In genomic region chr14:68794130-68794855, GRCh38 we compare ENCODE assay signal across 8 cellular contexts. TPM values are rescaled to one million over a fixed set of nuclear protein-coding genes. Genes with fewer than 3 reads are reported as not detected.
DNase-seq lines count a peak whose midpoint lies in the region; ATAC-seq, FAIRE-seq and TF ChIP-seq lines count a peak whose summit lies in the region.

No MANE protein-coding gene starts in this region.

- peaks cover 22% of the 10 kb centered on the region for H3K27me3 Mint-ChIP-seq in CD4-positive, CD25-positive, alpha-beta regulatory T cell
- no peaks in the 10 kb centered on the region; the same call in 1 of the 2 replicates for H3K27me3 Mint-ChIP-seq in WTC11 (ENCODE audit: low read depth)

- H3K27ac ChIP-seq in CD4-positive, CD25-positive, alpha-beta regulatory T cell (ENCODE audit: insufficient read depth, low read length, poor library complexity, severe bottlenecking), result peak overlapping the region; percentile 99

- H3K4me1 ChIP-seq in CD4-positive, CD25-positive, alpha-beta regulatory T cell (ENCODE audit: control insufficient read depth, insufficient read depth, low read length, poor library complexity, severe bottlenecking), result peaks cover 38% of the 10 kb centered on the region

- peak overlapping the region; percentile 98 to 100 (median 100) for H3K27ac Mint-ChIP-seq in CD4-positive, CD25-positive, alpha-beta regulatory T cell
- peak overlapping the region; percentile 100 for H3K27ac Mint-ChIP-seq in WTC11

- H3K9me3 Mint-ChIP-seq in CD4-positive, CD25-positive, alpha-beta regulatory T cell, result peaks cover 0 to 5% (median 0%) of the 10 kb centered on the region in 7 donors
- peaks cover 7% of the 10 kb centered on the region for H3K9me3 Mint-ChIP-seq in WTC11

- H3K4me1 Mint-ChIP-seq in CD4-positive, CD25-positive, alpha-beta regulatory T cell, result peaks cover 12 to 52% (median 23%) of the 10 kb centered on the region in 4 donors
- H3K4me1 Mint-ChIP-seq in WTC11, result peaks cover 48% of the 10 kb centered on the region

- peaks cover 22% of the 10 kb centered on the region for H3K36me3 Mint-ChIP-seq in CD4-positive, CD25-positive, alpha-beta regulatory T cell
- peaks cover 37% of the 10 kb centered on the region for H3K36me3 Mint-ChIP-seq in WTC11

- H3K27me3 ChIP-seq in CD4-positive, CD25-positive, alpha-beta regulatory T cell (ENCODE audit: control insufficient read depth, insufficient read depth, low read length), result no peaks in the 10 kb centered on the region
- H3K27me3 ChIP-seq in bronchial epithelial cell (ENCODE audit: control insufficient read depth, insufficient read depth, low read length), result no peaks in the 10 kb centered on the region
- H3K27me3 ChIP-seq in kidney epithelial cell (ENCODE audit: control insufficient read depth, insufficient read depth, low read length), result no peaks in the 10 kb centered on the region

- no peaks in the 10 kb centered on the region for H3K9me3 ChIP-seq in CD4-positive, CD25-positive, alpha-beta regulatory T cell (ENCODE audit: control insufficient read depth in 2 of 2, low read length in 2 of 2)

- TF ChIP-seq CTCF in WTC11 (IDR thresholded peaks at IDR 0.05) (no peak), bronchial epithelial cell (IDR thresholded peaks at IDR 0.05; ENCODE audit: insufficient read depth, low read length, severe bottlenecking) (no peak), kidney epithelial cell (IDR thresholded peaks at IDR 0.05; ENCODE audit: insufficient read depth, low read length, poor library complexity, severe bottlenecking) (no peak)

- peaks cover 13% of the 10 kb centered on the region for H3K36me3 ChIP-seq in CD4-positive, CD25-positive, alpha-beta regulatory T cell (ENCODE audit: control insufficient read depth, insufficient read depth, low read length)
- H3K36me3 ChIP-seq in bronchial epithelial cell (ENCODE audit: control insufficient read depth, insufficient read depth, low read length) (peaks cover 28% of the 10 kb centered on the region), kidney epithelial cell (ENCODE audit: control insufficient read depth, insufficient read depth, low read length) (peaks cover 13% of the 10 kb centered on the region)

- POLR2A ChIA-PET in WTC11 (lab: Charles Lee), result interaction anchor here (2.0 kb wide), 1 partner anchor 20 kb away, joined by 16 read pairs; no protein-coding TSS in a partner anchor

- ATAC-seq in CD4-positive, CD25-positive, alpha-beta regulatory T cell (ENCODE audit: low read depth in 2 of 2), result peak; percentile 19 to 30
- ATAC-seq in WTC11 (no peak), HG02938 (IDR thresholded peaks at IDR 0.05; ENCODE audit: unreplicated experiment) (no peak)

- H3K4me3 Mint-ChIP-seq in CD4-positive, CD25-positive, alpha-beta regulatory T cell, result peak overlapping the region; percentile 95 to 100 (median 98)
- H3K4me3 Mint-ChIP-seq in WTC11, result peak overlapping the region; percentile 98

- CTCF ChIA-PET in WTC11 (lab: Charles Lee), result interaction anchor here (1.3 kb wide), 1 partner anchor 22 kb away, joined by 8 read pairs; no protein-coding TSS in a partner anchor

- FAIRE-seq in bronchial epithelial cell (lab: Jason Lieb, UNC), result no peak

- peak; percentile 70 to 83 (median 80) for DNase-seq in CD4-positive, CD25-positive, alpha-beta regulatory T cell
- DNase-seq in HT-29 (ENCODE audit: low spot score), result peak; percentile 46
- peak; percentile 37 for DNase-seq in WTC11 (ENCODE audit: low spot score)
- DNase-seq in bronchial epithelial cell (ENCODE audit: low read depth), result peak; percentile 85
- DNase-seq in kidney epithelial cell (ENCODE audit: low read depth), result no peak
- DNase-seq in stimulated activated CD4-positive, alpha-beta T cell treated with anti-CD3 and anti-CD28 coated beads, Interleukin-1b, Interleukin-23, amount 100 ng/mL, for 4 hours (ENCODE audit: low read depth in 2 of 2), result peak; percentile 74 to 83
- no peak for DNase-seq in NCI-H187 (lab: John Stamatoyannopoulos, UW)

- H3K4me3 ChIP-seq in CD4-positive, CD25-positive, alpha-beta regulatory T cell (ENCODE audit: low read depth, low read length), result peak overlapping the region; percentile 94
- H3K4me3 ChIP-seq in bronchial epithelial cell (ENCODE audit: low read depth, low read length) (peak overlapping the region; percentile 96), kidney epithelial cell (ENCODE audit: low read depth, low read length) (peak overlapping the region; percentile 71)

TF ChIP-seq in WTC11, 78 proteins besides CTCF, POLR2A, EP300 and RAD21 (continues in another document):
- peak; percentile 54 for TF ChIP-seq PRDM15 (CRISPR knock-in tag; IDR thresholded peaks at IDR 0.05)
- TF ChIP-seq SP1 (CRISPR knock-in tag; conservative IDR thresholded peaks at IDR 0.05), result 0 out of 2 replicates have a peak, but pooled peaks have one; percentile 5
- peak; percentile 9; the same call in 1 of the 2 replicates for TF ChIP-seq NFATC4 (CRISPR knock-in tag; IDR thresholded peaks at IDR 0.05)
- 0 out of 2 replicates have a peak, but pooled peaks have one; percentile 47 for TF ChIP-seq E2F5 (CRISPR knock-in tag; IDR thresholded peaks at IDR 0.05)
- TF ChIP-seq ZNF671 (CRISPR knock-in tag; IDR thresholded peaks at IDR 0.05), result 0 out of 2 replicates have a peak, but pooled peaks have one; percentile 53
- no peak for TF ChIP-seq ZNF121 (CRISPR knock-in tag; IDR thresholded peaks at IDR 0.05)
- peak; percentile 51; the same call in 1 of the 2 replicates for TF ChIP-seq MAX (CRISPR knock-in tag; IDR thresholded peaks at IDR 0.05)
- no peak for TF ChIP-seq ZMAT4 (CRISPR knock-in tag; IDR thresholded peaks at IDR 0.05)
- peak; percentile 14; the same call in 1 of the 2 replicates for TF ChIP-seq FOXP4 (CRISPR knock-in tag; IDR thresholded peaks at IDR 0.05)
- TF ChIP-seq EMX1 (CRISPR knock-in tag; IDR thresholded peaks at IDR 0.05), result 0 out of 2 replicates have a peak, but pooled peaks have one; percentile 46
- no peak for TF ChIP-seq ZNF317 (CRISPR knock-in tag; IDR thresholded peaks at IDR 0.05; ENCODE audit: borderline replicate concordance, low read depth)

RNA-seq across cellular contexts. Expression of gene ZFP36L1, which starts 1.4 kb away (rescaled TPM):
- 200 TPM for total RNA-seq in CD4-positive, CD25-positive, alpha-beta regulatory T cell
- polyA plus RNA-seq in CD4-positive, CD25-positive, alpha-beta regulatory T cell, result 100 to 1,000 TPM in 2 of 4 donors, 10 to 100 TPM in 2; 78.5 to 116 (median 105) TPM
- 83.8 and 88.6 TPM in 2 replicates for total RNA-seq in HT-29 (2014; rRNA removed; shearing (Covaris generic))
- 132 to 150 TPM (median 148 TPM) in 3 replicates for total RNA-seq in WTC11 (2021)
- 12.7 and 15.5 TPM in 2 replicates for total RNA-seq in bronchial epithelial cell
- total RNA-seq in kidney epithelial cell, result 144 and 273 TPM in 2 replicates

Comparison
In these comparisons a context has a peak if more than half of its experiments do, and no peak if none do; other contexts are left out.
1. ATAC-seq: peak in CD4-positive, CD25-positive, alpha-beta regulatory T cell (2 of 2); none in WTC11 (single experiment) and HG02938 (single experiment).
2. DNase-seq: peak in CD4-positive, CD25-positive, alpha-beta regulatory T cell (3 of 3), HT-29 (single experiment), WTC11 (single experiment), bronchial epithelial cell (single experiment) and stimulated activated CD4-positive, alpha-beta T cell treated with anti-CD3 and anti-CD28 coated beads, Interleukin-1b, Interleukin-23, amount 100 ng/mL, for 4 hours (2 of 2); none in kidney epithelial cell (single experiment) and NCI-H187 (0 of 2).
3. Peak in every context shown above with its lines, with median percentiles within 50 percentile points of each other: H3K4me3 ChIP-seq.